In genomic region chr1:38240626-38241025, GRCh38 we compare ENCODE assay signal across 26 cellular contexts.
"Had no signal": no experiment of that assay in that cellular context is flagged by ENCODE, and none has a peak within 500 bp of the region (broad histone marks: within the 10 kb centered on the region; RNA-seq: fewer than 3 reads in every experiment).

No MANE protein-coding gene starts in this region.

- DNase-seq: cortex of kidney; effector CD8-positive, alpha-beta T cell; effector memory CD8-positive, alpha-beta T cell; endodermal cell; erythroblast; esophagus squamous epithelium; foreskin fibroblast; foreskin melanocyte; gastrocnemius medialis; glutamatergic neuron; head of caudate nucleus; heart right ventricle; hippocampal formation; left cardiac atrium; left lung; left ventricle myocardium superior; lower lobe of right lung; mesenchymal stem cell; mucosa of descending colon; naive B cell; naive thymus-derived CD8-positive, alpha-beta T cell had no signal

- H3K36me3 ChIP-seq: esophagus squamous epithelium, gastrocnemius medialis, heart right ventricle, left lung, lower lobe of right lung had no signal

- ATAC-seq: effector memory CD8-positive, alpha-beta T cell; esophagus mucosa; gastrocnemius medialis; heart right ventricle; left cardiac atrium; left lung; left ventricle myocardium superior; lower lobe of right lung; mucosa of descending colon; naive thymus-derived CD8-positive, alpha-beta T cell had no signal

- H3K4me3 ChIP-seq: esophagus squamous epithelium, gastrocnemius medialis, heart right ventricle, left lung, lower lobe of right lung, mucosa of descending colon had no signal

- FAIRE-seq: endometrium, islet of Langerhans, keratinocyte had no signal

- H3K27ac ChIP-seq: epithelial cell of prostate, esophagus squamous epithelium, gastrocnemius medialis, heart right ventricle, left lung, lower lobe of right lung had no signal

- H3K4me1 ChIP-seq: esophagus squamous epithelium, gastrocnemius medialis, heart right ventricle, left lung, lower lobe of right lung had no signal

- H3K9me3 ChIP-seq: esophagus squamous epithelium, gastrocnemius medialis, heart right ventricle, left lung, lower lobe of right lung, mucosa of descending colon had no signal
